ENCODE assay signal across 22 cellular contexts in the genomic region with DNA sequence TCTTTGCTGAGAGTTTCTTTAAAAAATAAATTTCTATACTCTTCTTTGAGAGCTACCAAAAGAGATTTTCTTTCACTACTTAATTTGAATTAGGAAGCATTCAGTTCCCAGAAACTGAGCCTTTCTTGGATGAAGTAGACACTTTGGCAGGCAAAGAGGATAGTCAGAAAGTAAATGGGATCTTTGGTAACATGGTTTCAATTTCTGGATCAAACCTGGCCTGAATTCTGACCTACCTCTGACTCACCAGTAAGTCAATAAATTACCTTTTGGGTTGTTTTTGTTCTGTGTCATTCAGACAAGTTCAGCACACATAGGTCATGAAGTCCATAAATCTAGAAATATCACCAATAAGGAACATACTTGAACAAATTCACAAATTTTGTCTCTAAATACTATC. TPM values are rescaled to one million over a fixed set of nuclear protein-coding genes. Genes with fewer than 3 reads are reported as not detected.
DNase-seq lines count a peak whose midpoint lies in the region; ATAC-seq and TF ChIP-seq lines count a peak whose summit lies in the region.
"Had no signal": no experiment of that assay in that cellular context is flagged by ENCODE, and none has a peak within 500 bp of the region (broad histone marks: within the 10 kb centered on the region; RNA-seq: fewer than 3 reads in every experiment).

No MANE protein-coding gene starts in this region.

- no peaks in the 10 kb centered on the region for H4K20me1 ChIP-seq in HCT116 (ENCODE audit: insufficient read depth)

- H2AFZ ChIP-seq in HCT116 (ENCODE audit: low read depth, low read length, poor library complexity, severe bottlenecking): no peak overlapping the region

- no peaks in the 10 kb centered on the region for H3K36me3 ChIP-seq in HCT116 (ENCODE audit: control insufficient read depth in 1 of 2, insufficient read depth in 2 of 2, low read length in 2 of 2)
- no peaks in the 10 kb centered on the region for H3K36me3 ChIP-seq in heart left ventricle
- H3K36me3 ChIP-seq: BE2C, gastrocnemius medialis, Peyer's patch had no signal

- CTCF ChIA-PET in HCT116 (lab: Charles Lee): no interaction called here

- H3K9ac ChIP-seq in HCT116 (ENCODE audit: low read length): no peak overlapping the region
- H3K9ac ChIP-seq: KMS-11 had no signal

- H3K79me2 ChIP-seq in HCT116 (ENCODE audit: insufficient read depth, low read length): no peaks in the 10 kb centered on the region

- TF ChIP-seq CTCF in HCT116 (IDR thresholded peaks at IDR 0.05 in 2 of 3, conservative IDR thresholded peaks at IDR 0.05 in 1 of 3; ENCODE audit: borderline replicate concordance in 1 of 3, insufficient read depth in 1 of 3, low read depth in 2 of 3, low read length in 2 of 3) (no peak), heart left ventricle (IDR thresholded peaks at IDR 0.05) (no peak)

- peak; percentile 42; the same call in 1 of the 2 replicates for ATAC-seq in HCT116
- ATAC-seq in GM21737 (IDR thresholded peaks at IDR 0.05; ENCODE audit: unreplicated experiment): no peak
- no peak for ATAC-seq in heart left ventricle
- no peak for ATAC-seq in HG03342 (IDR thresholded peaks at IDR 0.05; ENCODE audit: unreplicated experiment)
- ATAC-seq: gastrocnemius medialis; stimulated activated memory B cell treated with anti-CD40 and anti-IgM and Interleukin-4, amounts not matched to agents 10 μg/mL and 1 μg/mL and 100 μg/mL, for 72 hours had no signal

- H3K27ac ChIP-seq in HCT116 (ENCODE audit: low read depth, low read length): no peak overlapping the region
- peak overlapping the region in 1 of 12 donors; percentile 0 for H3K27ac ChIP-seq in heart left ventricle
- H3K27ac ChIP-seq: gastrocnemius medialis, KMS-11, Peyer's patch had no signal

- no peak overlapping the region for H3K4me3 ChIP-seq in HCT116 (replicated peaks in 1 of 2; ENCODE audit: low read depth in 1 of 2, low read length in 2 of 2)
- H3K4me3 ChIP-seq in heart left ventricle: no peak overlapping the region
- H3K4me3 ChIP-seq: gastrocnemius medialis, Peyer's patch had no signal

- peak; percentile 4 for DNase-seq in HCT116 (ENCODE audit: low read depth, low spot score)
- peak; percentile 45 for DNase-seq in astrocyte of the hippocampus (ENCODE audit: low read depth, low spot score)
- DNase-seq in fibroblast of peridontal ligament (ENCODE audit: extremely low read depth): peak; percentile 60
- peak; percentile 93 for DNase-seq in renal cortical epithelial cell (ENCODE audit: low read depth)
- DNase-seq in heart left ventricle: no peak
- DNase-seq in NCI-H226: no peak
- DNase-seq: activated naive CD8-positive, alpha-beta T cell treated with anti-CD3 and anti-CD28 coated beads, Interleukin-2, amount 10 ng/mL, durations not matched to agents 7 days and 5 days; activated T-cell treated with anti-CD3 and anti-CD28 coated beads, Interleukin-2, amount 50 U/mL, for 1 hour; BE2C; DND-41; gastrocnemius medialis; left cardiac atrium; NCI-H1694; NCI-H524 treated with DMSO at 0.1 percent for 48 hours; Peyer's patch; retina; stimulated activated CD4-positive, alpha-beta T cell treated with anti-CD3 and anti-CD28 coated beads, Interleukin-4, amount 100 ng/mL, for 1 hour had no signal

- no peaks in the 10 kb centered on the region for H3K9me2 ChIP-seq in HCT116 (ENCODE audit: insufficient read depth)

- RAD21 ChIA-PET in HCT116 (lab: Charles Lee; ENCODE audit: low non-redundant PET in 1 of 2, low total read pairs in 2 of 2, uncharacterized antibody in 2 of 2, unreplicated experiment in 2 of 2): no interaction called here

- BruUV-seq in HCT116 (replicated peaks; lab: Mats Ljungman, UMichigan): no TSS peak

- no peaks in the 10 kb centered on the region for H3K9me3 ChIP-seq in HCT116 (ENCODE audit: control insufficient read depth in 1 of 2, insufficient read depth in 1 of 2, low read depth in 1 of 2, low read length in 2 of 2)
- no peaks in the 10 kb centered on the region for H3K9me3 ChIP-seq in heart left ventricle
- H3K9me3 ChIP-seq: BE2C, gastrocnemius medialis, Peyer's patch had no signal

- POLR2A ChIA-PET in HCT116 (lab: Charles Lee): no interaction called here

- TF ChIP-seq POLR2A in HCT116 (IDR thresholded peaks at IDR 0.05; ENCODE audit: borderline replicate concordance, extremely low read depth, insufficient read depth, insufficient read length) (no peak), heart left ventricle (IDR thresholded peaks at IDR 0.05) (no peak)

- H3K4me1 ChIP-seq in HCT116 (ENCODE audit: control insufficient read depth in 1 of 2, insufficient read depth in 2 of 2, low read length in 2 of 2) (peaks cover 0 to 10% of the 10 kb centered on the region in 2 experiments; a peak in 2 of 4 replicates), heart left ventricle (peaks cover 0 to 16% (median 0%) of the 10 kb centered on the region in 12 donors)
- H3K4me1 ChIP-seq: BE2C, gastrocnemius medialis, Peyer's patch had no signal

- no peaks in the 10 kb centered on the region for H3K27me3 ChIP-seq in HCT116 (ENCODE audit: insufficient read depth, low read length)
- no peaks in the 10 kb centered on the region for H3K27me3 ChIP-seq in heart left ventricle
- H3K27me3 ChIP-seq: BE2C, gastrocnemius medialis, Peyer's patch had no signal

- intact Hi-C loops in HCT116 (cut with micrococcal nuclease): no loop called here
- intact Hi-C loops in heart left ventricle (cut with DNase I): no loop called here

- no peak for TF ChIP-seq RAD21 in HCT116 (IDR thresholded peaks at IDR 0.05; ENCODE audit: low read depth)

- peak overlapping the region; percentile 32 for H3K4me2 ChIP-seq in HCT116 (ENCODE audit: low read length)
- H3K4me2 ChIP-seq: KMS-11 had no signal

TF ChIP-seq in HCT116, 20 proteins besides CTCF, POLR2A, EP300 and RAD21:
- TF ChIP-seq TCF7L2 (IDR thresholded peaks at IDR 0.05; ENCODE audit: borderline replicate concordance, extremely low read depth, insufficient read depth, insufficient read length) (no peak), POLR2AphosphoS5 (IDR thresholded peaks at IDR 0.05; ENCODE audit: low read depth, low read length) (no peak), FOSL1 (IDR thresholded peaks at IDR 0.05; ENCODE audit: low read depth) (peak; percentile 49; the same call in 1 of the 2 replicates)
- TF ChIP-seq, protein P1, sequence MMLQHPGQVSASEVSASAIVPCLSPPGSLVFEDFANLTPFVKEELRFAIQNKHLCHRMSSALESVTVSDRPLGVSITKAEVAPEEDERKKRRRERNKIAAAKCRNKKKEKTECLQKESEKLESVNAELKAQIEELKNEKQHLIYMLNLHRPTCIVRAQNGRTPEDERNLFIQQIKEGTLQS (IDR thresholded peaks at IDR 0.05): no peak

RNA-seq across cellular contexts. Expression of a gene that starts 26.8 kb away (rescaled TPM):
- not detected for total RNA-seq in HCT116 (2021; ENCODE audit: unreplicated experiment)
- 0.74 TPM in 1 of 2 replicates, not detected in the other for polyA plus RNA-seq in HCT116 (2012)
- 1.0 and 2.5 TPM in 2 replicates for total RNA-seq in renal cortical epithelial cell
- 1 to 10 TPM in 2 of 9 donors, under 1 TPM in 1, not detected in 6; 0.19 to 1.5 (median 1.1) TPM for total RNA-seq in heart left ventricle
- polyA plus RNA-seq in heart left ventricle: not detected
- total RNA-seq: activated naive CD8-positive, alpha-beta T cell treated with anti-CD3 and anti-CD28 coated beads, Interleukin-2, amount 10 ng/mL, durations not matched to agents 7 days and 5 days; gastrocnemius medialis; left cardiac atrium; Peyer's patch; T-helper 1 cell treated with Interleukin-12 subunit alpha and Interleukin-12 subunit beta and Interleukin-4 antibody, amounts not matched to agents 30 ng/mL and 1 ng/mL, for 36 hours had no signal

Comparison
In these comparisons a context has a peak if more than half of its experiments do, and no peak if none do; other contexts are left out.
1. DNase-seq: peak in HCT116 (single experiment), astrocyte of the hippocampus (single experiment), fibroblast of peridontal ligament (single experiment) and renal cortical epithelial cell (single experiment); none in heart left ventricle (0 of 5) and NCI-H226 (single experiment).